ENCODE assay signal across 9 cellular contexts in genomic region chr2:46847185-46847710, GRCh38.
DNase-seq lines count a peak whose midpoint lies in the region; TF ChIP-seq lines count a peak whose summit lies in the region.
"Had no signal": no experiment of that assay in that cellular context is flagged by ENCODE, and none has a peak within 500 bp of the region (broad histone marks: within the 10 kb centered on the region; RNA-seq: fewer than 3 reads in every experiment).

No MANE protein-coding gene starts in this region.

- DNase-seq in AG09309 (ENCODE audit: low read depth): peak; percentile 95
- DNase-seq in NCI-H2029 (lab: John Stamatoyannopoulos, UW): peak; percentile 90
- DNase-seq in medulla oblongata (ENCODE audit: extremely low spot score): peak; percentile 60
- no peak for DNase-seq in activated naive CD4-positive, alpha-beta T cell (lab: John Stamatoyannopoulos, UW)
- DNase-seq in RKO (ENCODE audit: low spot score): no peak
- no peak for DNase-seq in epidermal melanocyte (ENCODE audit: insufficient read length, low spot score)
- DNase-seq in stimulated activated naive CD4-positive, alpha-beta T cell treated with Interleukin-2 at 50 U/mL for 16 hours (lab: John Stamatoyannopoulos, UW): no peak
- DNase-seq: activated B cell treated with CpG ODN at 0.5 μM for 24 hours had no signal

- TF ChIP-seq CTCF in AG09309 (IDR thresholded peaks at IDR 0.05; ENCODE audit: control insufficient read depth, insufficient read depth, low read depth, low read length, missing control alignments): no peak

- peak overlapping the region; percentile 67 for H3K27ac ChIP-seq in cingulate gyrus (ENCODE audit: low read depth, low read length)

- no peak overlapping the region for H3K4me3 ChIP-seq in AG09309 (ENCODE audit: control insufficient read depth, low read depth, low read length)

Comparison
In these comparisons a context has a peak if more than half of its experiments do, and no peak if none do; other contexts are left out.
1. DNase-seq: peak in AG09309 (single experiment), NCI-H2029 (single experiment) and medulla oblongata (single experiment); none in activated naive CD4-positive, alpha-beta T cell (0 of 4), RKO (single experiment), epidermal melanocyte (single experiment) and stimulated activated naive CD4-positive, alpha-beta T cell treated with Interleukin-2 at 50 U/mL for 16 hours (single experiment).